Comparison of ENCODE assay signal across 2 cellular contexts in the genomic region with DNA sequence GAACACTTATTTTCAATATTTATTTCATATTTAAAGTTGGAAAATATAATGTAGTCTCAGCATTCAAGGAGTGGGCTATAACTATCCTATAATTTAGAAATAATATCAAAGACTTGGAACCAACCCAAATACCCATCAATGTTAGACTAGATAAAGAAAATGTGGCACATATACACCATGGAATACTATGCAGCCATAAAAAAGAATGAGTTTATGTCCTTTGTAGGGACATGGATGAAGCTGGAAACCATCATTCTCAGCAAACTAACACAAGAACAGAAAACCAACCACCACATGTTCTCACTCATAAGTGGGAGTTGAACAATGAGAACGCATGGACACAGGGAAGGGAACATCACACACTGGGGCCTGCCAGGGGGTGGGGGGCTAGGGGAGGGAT. TPM values are rescaled to one million over a fixed set of nuclear protein-coding genes. Genes with fewer than 3 reads are reported as not detected.
"Had no signal": no experiment of that assay in that cellular context is flagged by ENCODE, and none has a peak within 500 bp of the region (broad histone marks: within the 10 kb centered on the region; RNA-seq: fewer than 3 reads in every experiment).

No MANE protein-coding gene starts in this region.

RNA-seq across cellular contexts. Expression of a gene that starts 33.8 kb away (rescaled TPM):
- total RNA-seq: G401 had no signal

RNA-seq across cellular contexts. Expression of a gene that starts 37.6 kb away (rescaled TPM):
- total RNA-seq: G401, GM12878 had no signal
